In genomic region chr14:74658535-74659130, GRCh38 we compare ENCODE assay signal across 17 cellular contexts. TPM values are rescaled to one million over a fixed set of nuclear protein-coding genes. Genes with fewer than 3 reads are reported as not detected.
DNase-seq lines count a peak whose midpoint lies in the region; ATAC-seq and TF ChIP-seq lines count a peak whose summit lies in the region.
"Had no signal": no experiment of that assay in that cellular context is flagged by ENCODE, and none has a peak within 500 bp of the region (broad histone marks: within the 10 kb centered on the region; RNA-seq: fewer than 3 reads in every experiment).

No MANE protein-coding gene starts in this region.

- no peaks in the 10 kb centered on the region for H3K4me1 Mint-ChIP-seq in activated CD4-positive, alpha-beta memory T cell treated with anti-CD3 and anti-CD28 coated beads for 36 hours (ENCODE audit: low read depth)
- H3K4me1 Mint-ChIP-seq: activated naive CD8-positive, alpha-beta T cell treated with anti-CD3 and anti-CD28 coated beads, Interleukin-2, amount 10 ng/mL, durations not matched to agents 7 days and 5 days; naive thymus-derived CD4-positive, alpha-beta T cell had no signal

- no peak overlapping the region for H3K4me3 Mint-ChIP-seq in activated CD4-positive, alpha-beta memory T cell treated with anti-CD3 and anti-CD28 coated beads for 36 hours
- H3K4me3 Mint-ChIP-seq: activated CD8-positive, alpha-beta T cell treated with anti-CD3 and anti-CD28 coated beads, Interleukin-2, amount 10 ng/mL, durations not matched to agents 7 days and 5 days; activated naive CD8-positive, alpha-beta T cell treated with anti-CD3 and anti-CD28 coated beads, Interleukin-2, amount 10 ng/mL, durations not matched to agents 7 days and 5 days; activated T-helper 1 cell treated with anti-CD3 and anti-CD28 coated beads, Interleukin-12 subunit alpha, Interleukin-12 subunit beta, Interleukin-2, Interleukin-4 antibody, amounts not matched to agents 30 ng/mL and 10 ng/mL and 1 ng/mL, durations not matched to agents 14 hours and 24 hours and 36 hours; naive thymus-derived CD4-positive, alpha-beta T cell had no signal

- peaks cover 22% of the 10 kb centered on the region for H3K36me3 Mint-ChIP-seq in activated CD4-positive, alpha-beta memory T cell treated with anti-CD3 and anti-CD28 coated beads for 36 hours

- intact Hi-C loops in PC-3 (cut with micrococcal nuclease): no loop called here
- intact Hi-C loops in prostate gland (cut with DNase I): no loop called here
- intact Hi-C loops in activated CD4-positive, alpha-beta memory T cell treated with anti-CD3 and anti-CD28 coated beads for 36 hours (cut with micrococcal nuclease): no loop called here

- TF ChIP-seq CTCF in PC-3 (conservative IDR thresholded peaks at IDR 0.05; ENCODE audit: low read depth, low read length) (no peak), choroid plexus epithelial cell (conservative IDR thresholded peaks at IDR 0.05; ENCODE audit: low read depth, low read length) (no peak), liver (IDR thresholded peaks at IDR 0.05; ENCODE audit: low read depth, low read length, missing input control) (no peak), prostate gland (IDR thresholded peaks at IDR 0.05) (no peak)

- DNase-seq in AG08395 (ENCODE audit: low spot score) (peak; percentile 48), PC-3 (peak; percentile 58), choroid plexus epithelial cell (ENCODE audit: low read depth) (peak; percentile 73), prostate gland (ENCODE audit: low spot score) (no peak), NCI-H1694 (lab: John Stamatoyannopoulos, UW) (no peak)
- no peak for DNase-seq in activated CD4-positive, alpha-beta memory T cell treated with anti-CD3 and anti-CD28 coated beads for 36 hours
- DNase-seq: activated CD8-positive, alpha-beta T cell treated with anti-CD3 and anti-CD28 coated beads, Interleukin-2, amount 10 ng/mL, durations not matched to agents 7 days and 5 days; activated naive CD8-positive, alpha-beta T cell treated with anti-CD3 and anti-CD28 coated beads, Interleukin-2, amount 10 ng/mL, durations not matched to agents 7 days and 5 days; cerebellar nuclear complex; naive thymus-derived CD4-positive, alpha-beta T cell; NCI-H1436 treated with DMSO at 0.1 percent for 48 hours; SHP77; stimulated activated naive CD4-positive, alpha-beta T cell treated with Interleukin-2 at 50 U/mL for 16 hours; transverse colon had no signal

- H3K27me3 ChIP-seq in PC-3 (ENCODE audit: low read length) (no peaks in the 10 kb centered on the region), liver (ENCODE audit: control insufficient read depth in 4 of 4, insufficient read depth in 4 of 4, low read length in 3 of 4) (no peaks in the 10 kb centered on the region), prostate gland (replicated peaks; ENCODE audit: insufficient read depth) (no peaks in the 10 kb centered on the region)
- H3K27me3 ChIP-seq: transverse colon had no signal

- H3F3A ChIP-seq in PC-3 (ENCODE audit: low read length, unreplicated experiment): no peaks in the 10 kb centered on the region

- H3K79me2 ChIP-seq in PC-3 (ENCODE audit: low read length): no peaks in the 10 kb centered on the region

- POLR2A ChIA-PET in PC-3 (lab: Charles Lee; ENCODE audit: unreplicated experiment): interaction anchor here (0.6 to 0.9 kb wide), 3 partner anchors 40 to 204 kb away, joined by 4 to 12 read pairs (median 9); no protein-coding TSS in a partner anchor
- POLR2A ChIA-PET in activated CD4-positive, alpha-beta memory T cell treated with anti-CD3 and anti-CD28 coated beads for 36 hours (lab: Charles Lee): no interaction called here

- no peaks in the 10 kb centered on the region for H3K27me3 Mint-ChIP-seq in activated CD4-positive, alpha-beta memory T cell treated with anti-CD3 and anti-CD28 coated beads for 36 hours
- H3K27me3 Mint-ChIP-seq: activated naive CD8-positive, alpha-beta T cell treated with anti-CD3 and anti-CD28 coated beads, Interleukin-2, amount 10 ng/mL, durations not matched to agents 7 days and 5 days; naive thymus-derived CD4-positive, alpha-beta T cell had no signal

- no peaks in the 10 kb centered on the region for H3K9me2 ChIP-seq in PC-3 (replicated peaks; ENCODE audit: low read length)

- ATAC-seq in PC-3 (peak; percentile 34), GM21367 (IDR thresholded peaks at IDR 0.05; ENCODE audit: unreplicated experiment) (no peak)
- ATAC-seq: activated CD8-positive, alpha-beta T cell treated with anti-CD3 and anti-CD28 coated beads, Interleukin-2, amount 10 ng/mL, durations not matched to agents 7 days and 5 days; naive thymus-derived CD4-positive, alpha-beta T cell had no signal

- CTCF ChIA-PET in PC-3 (lab: Charles Lee): interaction anchor here (0.6 kb wide), 1 partner anchor 40 kb away, joined by 4 read pairs; no protein-coding TSS in a partner anchor
- CTCF ChIA-PET in activated CD4-positive, alpha-beta memory T cell treated with anti-CD3 and anti-CD28 coated beads for 36 hours (lab: Charles Lee): no interaction called here

- no peak overlapping the region for H2AFZ ChIP-seq in PC-3 (ENCODE audit: low read length)

- H4K20me1 ChIP-seq in PC-3 (ENCODE audit: low read length): no peaks in the 10 kb centered on the region; the same call in 1 of the 2 replicates

- H3K4me1 ChIP-seq in PC-3 (ENCODE audit: insufficient read depth, low read length): peaks cover 39% of the 10 kb centered on the region
- peaks cover 0 to 7% (median 3%) of the 10 kb centered on the region in 4 donors for H3K4me1 ChIP-seq in liver (ENCODE audit: control insufficient read depth in 4 of 4, insufficient read depth in 4 of 4, low read length in 3 of 4)
- H3K4me1 ChIP-seq in prostate gland (replicated peaks): no peaks in the 10 kb centered on the region

- TF ChIP-seq POLR2A in prostate gland (IDR thresholded peaks at IDR 0.05): no peak

- H3K27ac ChIP-seq in PC-3 (ENCODE audit: low read length) (peak overlapping the region; percentile 12; the same call in 1 of the 2 replicates), liver (ENCODE audit: low read depth in 1 of 2, low read length in 2 of 2) (no peak overlapping the region), prostate gland (no peak overlapping the region)
- H3K27ac ChIP-seq: transverse colon had no signal

- TF ChIP-seq RAD21 in liver (IDR thresholded peaks at IDR 0.05): no peak

- WGBS in liver: 51% methylated on average over 1 of the region's 1 CpG
- WGBS in prostate gland: 93% methylated on average over 1 of the region's 1 CpG

- H3K36me3 ChIP-seq in PC-3 (ENCODE audit: low read depth, low read length) (peaks cover 17% of the 10 kb centered on the region), liver (ENCODE audit: control insufficient read depth in 4 of 4, insufficient read depth in 3 of 4, low read depth in 1 of 4, low read length in 3 of 4) (peaks cover 7 to 31% (median 17%) of the 10 kb centered on the region in 4 donors), prostate gland (no peaks in the 10 kb centered on the region)

- H3K27ac Mint-ChIP-seq in activated CD4-positive, alpha-beta memory T cell treated with anti-CD3 and anti-CD28 coated beads for 36 hours: no peak overlapping the region
- H3K27ac Mint-ChIP-seq: activated CD8-positive, alpha-beta T cell treated with anti-CD3 and anti-CD28 coated beads, Interleukin-2, amount 10 ng/mL, durations not matched to agents 7 days and 5 days; activated naive CD8-positive, alpha-beta T cell treated with anti-CD3 and anti-CD28 coated beads, Interleukin-2, amount 10 ng/mL, durations not matched to agents 7 days and 5 days; activated T-helper 1 cell treated with anti-CD3 and anti-CD28 coated beads, Interleukin-12 subunit alpha, Interleukin-12 subunit beta, Interleukin-2, Interleukin-4 antibody, amounts not matched to agents 30 ng/mL and 10 ng/mL and 1 ng/mL, durations not matched to agents 14 hours and 24 hours and 36 hours had no signal

- BruUV-seq in PC-3 (replicated peaks; lab: Mats Ljungman, UMichigan): no TSS peak

- H3K4me2 ChIP-seq in PC-3 (ENCODE audit: low read length): peak overlapping the region; percentile 18; the same call in 1 of the 2 replicates

- H3K4me3 ChIP-seq in PC-3 (ENCODE audit: low read length): no peak overlapping the region
- H3K4me3 ChIP-seq in choroid plexus epithelial cell (ENCODE audit: low read depth, low read length): no peak overlapping the region
- no peak overlapping the region for H3K4me3 ChIP-seq in liver (ENCODE audit: low read depth in 1 of 3, low read length in 3 of 3)
- H3K4me3 ChIP-seq in prostate gland: no peak overlapping the region
- H3K4me3 ChIP-seq: transverse colon had no signal

- H3K9ac ChIP-seq in PC-3 (ENCODE audit: low read length) (no peak overlapping the region), liver (ENCODE audit: low read depth in 1 of 2, low read length in 2 of 2) (no peak overlapping the region)

- H3K9me3 Mint-ChIP-seq in activated CD4-positive, alpha-beta memory T cell treated with anti-CD3 and anti-CD28 coated beads for 36 hours: no peaks in the 10 kb centered on the region
- H3K9me3 Mint-ChIP-seq: activated naive CD8-positive, alpha-beta T cell treated with anti-CD3 and anti-CD28 coated beads, Interleukin-2, amount 10 ng/mL, durations not matched to agents 7 days and 5 days; activated T-helper 1 cell treated with anti-CD3 and anti-CD28 coated beads, Interleukin-12 subunit alpha, Interleukin-12 subunit beta, Interleukin-2, Interleukin-4 antibody, amounts not matched to agents 30 ng/mL and 10 ng/mL and 1 ng/mL, durations not matched to agents 14 hours and 24 hours and 36 hours; naive thymus-derived CD4-positive, alpha-beta T cell had no signal

- no peaks in the 10 kb centered on the region for H3K9me3 ChIP-seq in PC-3 (ENCODE audit: low read length)
- no peaks in the 10 kb centered on the region for H3K9me3 ChIP-seq in liver (ENCODE audit: control insufficient read depth in 4 of 4, low read length in 3 of 4)
- H3K9me3 ChIP-seq in prostate gland: no peaks in the 10 kb centered on the region
- H3K9me3 ChIP-seq: transverse colon had no signal

TF ChIP-seq in liver, 16 proteins besides CTCF, POLR2A, EP300 and RAD21 (continues in another document):
- TF ChIP-seq NR2F2 (IDR thresholded peaks at IDR 0.05) (no peak), MAX (IDR thresholded peaks at IDR 0.05) (no peak)

RNA-seq across cellular contexts. Expression of gene LTBP2, which starts 46.6 kb away (rescaled TPM):
- 17.4 and 18.1 TPM in 2 replicates for total RNA-seq in PC-3 (2014; rRNA removed)
- total RNA-seq in liver: 1 to 10 TPM; 1.1 to 1.3 TPM
- polyA plus RNA-seq in liver: under 1 TPM; 0.24 to 0.69 TPM
- 10 to 100 TPM; 47.0 to 90.7 TPM for total RNA-seq in prostate gland
- under 1 TPM; 0.10 to 0.31 TPM for total RNA-seq in activated CD4-positive, alpha-beta memory T cell treated with anti-CD3 and anti-CD28 coated beads for 36 hours

RNA-seq across cellular contexts. Expression of gene AREL1, which starts 54.2 kb away (rescaled TPM):
- total RNA-seq in PC-3 (2014; rRNA removed): 25.4 and 32.1 TPM in 2 replicates
- total RNA-seq in liver: 10 to 100 TPM; 18.2 to 26.6 TPM
- 1 to 10 TPM; 5.6 to 8.3 TPM for polyA plus RNA-seq in liver
- 10 to 100 TPM; 14.8 to 51.2 TPM for total RNA-seq in prostate gland
- total RNA-seq in activated CD4-positive, alpha-beta memory T cell treated with anti-CD3 and anti-CD28 coated beads for 36 hours: 10 to 100 TPM; 31.9 to 34.6 TPM

RNA-seq across cellular contexts. Expression of gene FCF1, which starts 54.3 kb away (rescaled TPM):
- total RNA-seq in PC-3 (2014; rRNA removed): 29.7 and 33.1 TPM in 2 replicates
- total RNA-seq in liver: 10 to 100 TPM; 14.6 to 15.3 TPM
- 10 to 100 TPM in 1 of 2 donors, 1 to 10 TPM in 1; 3.7 to 12.7 TPM for polyA plus RNA-seq in liver
- total RNA-seq in prostate gland: 10 to 100 TPM; 24.2 to 26.0 TPM
- total RNA-seq in activated CD4-positive, alpha-beta memory T cell treated with anti-CD3 and anti-CD28 coated beads for 36 hours: 10 to 100 TPM; 72.1 to 72.5 TPM

Comparison
In these comparisons a context has a peak if more than half of its experiments do, and no peak if none do; other contexts are left out.
1. DNase-seq: peak in AG08395 (single experiment), PC-3 (single experiment) and choroid plexus epithelial cell (single experiment); none in prostate gland (single experiment), activated CD4-positive, alpha-beta memory T cell treated with anti-CD3 and anti-CD28 coated beads for 36 hours (single experiment) and NCI-H1694 (single experiment).